20 cellular contexts compared by ENCODE assay signal in the genomic region with DNA sequence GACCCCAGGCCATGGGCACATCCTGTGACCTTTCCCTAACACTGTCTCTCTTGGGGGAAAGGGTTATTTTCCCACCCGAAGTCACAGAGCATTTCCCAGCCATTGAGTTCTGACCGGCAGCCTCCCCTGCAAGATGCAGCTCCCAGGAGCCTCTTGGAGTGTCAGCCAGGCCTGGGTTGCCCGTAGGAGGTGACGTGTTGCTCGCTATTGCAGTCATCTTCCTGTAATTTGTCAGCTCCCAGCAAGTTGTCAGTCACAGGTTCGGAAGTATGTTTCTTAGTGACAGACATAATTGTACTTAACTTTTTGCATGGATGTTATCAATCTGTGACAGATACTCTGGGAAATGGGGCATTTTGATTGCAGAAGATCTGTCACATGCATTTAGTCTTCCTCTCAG.
"Had no signal": no experiment of that assay in that cellular context is flagged by ENCODE, and none has a peak within 500 bp of the region (broad histone marks: within the 10 kb centered on the region; RNA-seq: fewer than 3 reads in every experiment).

No MANE protein-coding gene starts in this region.

- H3K4me3 Mint-ChIP-seq: activated CD8-positive, alpha-beta T cell treated with anti-CD3 and anti-CD28 coated beads for 36 hours; activated naive CD8-positive, alpha-beta T cell treated with anti-CD3 and anti-CD28 coated beads for 36 hours; activated T-cell treated with anti-CD3 and anti-CD28 coated beads, Interleukin-2, amount 50 U/mL, for 72 hours; immature natural killer cell; type B pancreatic cell had no signal

- H3K27me3 Mint-ChIP-seq: activated CD8-positive, alpha-beta T cell treated with anti-CD3 and anti-CD28 coated beads for 36 hours; activated naive CD8-positive, alpha-beta T cell treated with anti-CD3 and anti-CD28 coated beads for 36 hours; type B pancreatic cell had no signal

- H3K27ac Mint-ChIP-seq: activated CD8-positive, alpha-beta T cell treated with anti-CD3 and anti-CD28 coated beads for 36 hours; activated naive CD8-positive, alpha-beta T cell treated with anti-CD3 and anti-CD28 coated beads for 36 hours; activated T-cell treated with anti-CD3 and anti-CD28 coated beads, Interleukin-2, amount 50 U/mL, for 72 hours; immature natural killer cell; type B pancreatic cell had no signal

- H3K9me3 Mint-ChIP-seq: activated CD8-positive, alpha-beta T cell treated with anti-CD3 and anti-CD28 coated beads for 36 hours; activated naive CD8-positive, alpha-beta T cell treated with anti-CD3 and anti-CD28 coated beads for 36 hours; activated T-cell treated with anti-CD3 and anti-CD28 coated beads, Interleukin-2, amount 50 U/mL, for 72 hours; immature natural killer cell; type B pancreatic cell had no signal

- H3K36me3 Mint-ChIP-seq: immature natural killer cell had no signal

- DNase-seq: activated CD4-positive, CD25-positive, alpha-beta regulatory T cell treated with anti-CD3 and anti-CD28 coated beads, Interleukin-2, amount 50 U/mL, for 72 hours; activated CD8-positive, alpha-beta memory T cell treated with anti-CD3 and anti-CD28 coated beads, Interleukin-2, amount 50 U/mL, for 48 hours; activated CD8-positive, alpha-beta T cell treated with anti-CD3 and anti-CD28 coated beads for 36 hours; activated gamma-delta T cell treated with Interleukin-2 at 50 U/mL for 16 hours; activated naive CD8-positive, alpha-beta T cell treated with anti-CD3 and anti-CD28 coated beads for 36 hours; amygdala; body of pancreas; cerebellar nuclear complex; effector memory CD4-positive, alpha-beta T cell; foreskin keratinocyte; glutamatergic neuron; immature natural killer cell; midbrain; stimulated activated CD4-positive, alpha-beta T cell treated with anti-CD3 and anti-CD28 coated beads, Interleukin-15, amount 100 ng/mL, for 24 hours; stimulated activated CD4-positive, alpha-beta T cell treated with anti-CD3 and anti-CD28 coated beads, Interleukin-4, amount 100 ng/mL, for 4 hours; stimulated activated CD8-positive, alpha-beta memory T cell treated with anti-CD3 and anti-CD28 coated beads, Interleukin-4, amount 100 ng/mL, for 48 hours; stimulated activated naive CD8-positive, alpha-beta T cell treated with anti-CD3 and anti-CD28 coated beads, Interleukin-15, Interleukin-2, amounts not matched to agents 100 U/mL and 50 U/mL, for 24 hours; T1000 had no signal

- ATAC-seq: activated CD8-positive, alpha-beta T cell treated with anti-CD3 and anti-CD28 coated beads for 36 hours; body of pancreas; foreskin keratinocyte; stimulated activated naive CD8-positive, alpha-beta T cell treated with anti-CD3 and anti-CD28 coated beads, Interleukin-15, Interleukin-2, amounts not matched to agents 100 U/mL and 50 U/mL, for 24 hours had no signal
